Comparison of ENCODE assay signal across 9 cellular contexts in the genomic region with DNA sequence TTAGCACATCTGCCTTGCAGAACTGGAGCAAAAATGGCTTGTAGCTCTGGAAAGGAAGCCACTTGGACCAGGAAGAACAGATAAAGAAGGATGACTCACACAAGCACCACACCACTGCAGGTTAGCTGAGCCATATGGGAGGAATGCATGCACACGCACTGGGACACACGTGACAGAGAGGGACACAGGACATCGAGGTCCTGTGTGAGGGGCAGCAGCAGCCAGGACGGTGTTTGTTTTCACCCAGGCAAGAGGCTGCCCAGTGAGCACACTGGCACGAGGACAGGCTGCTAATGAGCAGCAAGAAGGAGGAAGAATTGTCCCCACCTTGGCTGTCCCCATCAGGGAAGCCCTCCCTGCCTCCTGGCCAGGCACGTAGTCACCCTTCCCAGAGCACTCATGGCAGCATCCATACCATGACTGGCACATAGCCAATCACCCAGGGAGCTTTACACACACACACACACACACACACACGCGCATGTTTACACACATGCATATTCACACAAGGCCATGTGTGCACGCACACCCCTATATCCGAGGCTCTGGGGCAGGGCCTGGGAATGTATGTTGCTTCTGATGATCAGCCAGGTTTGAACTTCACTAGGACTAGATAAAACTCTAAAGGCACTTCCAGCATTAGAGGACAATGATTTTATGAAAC. TPM values are rescaled to one million over a fixed set of nuclear protein-coding genes. Genes with fewer than 3 reads are reported as not detected.
A peak's percentile ranks its signal among the peaks of the same experiment; 100 is the strongest.
DNase-seq lines count a peak whose midpoint lies in the region; ATAC-seq and TF ChIP-seq lines count a peak whose summit lies in the region.
"Had no signal": no experiment of that assay in that cellular context is flagged by ENCODE, and none has a peak within 500 bp of the region (broad histone marks: within the 10 kb centered on the region; RNA-seq: fewer than 3 reads in every experiment).

No MANE protein-coding gene starts in this region.

- peak overlapping the region; percentile 23 to 54 for H3K27ac ChIP-seq in left lung

- no peak for TF ChIP-seq CTCF in AG10803 (conservative IDR thresholded peaks at IDR 0.05; ENCODE audit: low read length)
- TF ChIP-seq CTCF in cardiac fibroblast (IDR thresholded peaks at IDR 0.05; ENCODE audit: low read depth, low read length) = no peak
- TF ChIP-seq CTCF in left lung (IDR thresholded peaks at IDR 0.05) = no peak

- peaks cover 11 to 80% of the 10 kb centered on the region in 2 donors for H3K4me1 ChIP-seq in left lung

- H3K9me3 ChIP-seq in left lung = no peaks in the 10 kb centered on the region

- no peaks in the 10 kb centered on the region for H3K27me3 ChIP-seq in left lung

- intact Hi-C loops in left lung (cut with DNase I) = no loop called here

- DNase-seq in AG10803 (ENCODE audit: low read depth) (peak; percentile 71), M059J (ENCODE audit: low read depth) (peak; percentile 86), cardiac fibroblast (ENCODE audit: low read depth in 2 of 2) (peak; percentile 68 to 75), left lung (no peak), AML-193 (lab: John Stamatoyannopoulos, UW) (no peak), NCI-H1694 (lab: John Stamatoyannopoulos, UW) (no peak), NCI-H1436 (lab: John Stamatoyannopoulos, UW) (no peak), NCI-H526 treated with DMSO at 0.1 percent for 48 hours (lab: John Stamatoyannopoulos, UW) (no peak)
- DNase-seq: NCI-H1105 treated with DMSO at 0.1 percent for 48 hours had no signal

- H3K36me3 ChIP-seq in left lung = peaks cover 0 to 39% of the 10 kb centered on the region in 2 donors

- H3K4me3 ChIP-seq in AG10803 (ENCODE audit: low read length) (no peak overlapping the region), cardiac fibroblast (replicated peaks in 1 of 2; ENCODE audit: low read depth in 2 of 2, low read length in 2 of 2) (no peak overlapping the region), left lung (no peak overlapping the region)

- no peak for ATAC-seq in left lung

RNA-seq across cellular contexts. Expression of gene SPTBN5, which starts 24.0 kb away (rescaled TPM):
- under 0.01 TPM in 1 of 2 replicates, not detected in the other for total RNA-seq in M059J (2014; rRNA removed; shearing (Covaris generic))
- 1 to 10 TPM; 2.2 to 4.8 TPM for total RNA-seq in left lung

RNA-seq across cellular contexts. Expression of gene EHD4, which starts 54.5 kb away (rescaled TPM):
- total RNA-seq in M059J (2014; rRNA removed; shearing (Covaris generic)) = 21.8 and 28.6 TPM in 2 replicates
- 10 to 100 TPM; 23.0 to 32.6 TPM for total RNA-seq in left lung

Comparison
In these comparisons a context has a peak if more than half of its experiments do, and no peak if none do; other contexts are left out.
1. DNase-seq: peak in AG10803 (single experiment), M059J (single experiment) and cardiac fibroblast (2 of 2); none in left lung (0 of 2), AML-193 (0 of 2), NCI-H1694 (single experiment), NCI-H1436 (single experiment) and NCI-H526 treated with DMSO at 0.1 percent for 48 hours (single experiment).